ENCODE assay signal across 7 cellular contexts in genomic region chr11:57361420-57361819, GRCh38. TPM values are rescaled to one million over a fixed set of nuclear protein-coding genes. Genes with fewer than 3 reads are reported as not detected.
"Had no signal": no experiment of that assay in that cellular context is flagged by ENCODE, and none has a peak within 500 bp of the region (broad histone marks: within the 10 kb centered on the region; RNA-seq: fewer than 3 reads in every experiment).

No MANE protein-coding gene starts in this region.

RNA-seq across cellular contexts. Expression of gene PRG3, which starts 19.5 kb away (rescaled TPM):
- total RNA-seq: GM23248, GM23338, H1, H4, H7, H9, HFFc6 had no signal
- polyA plus RNA-seq: GM23248, GM23338, H1 had no signal

RNA-seq across cellular contexts. Expression of gene P2RX3, which starts 23.3 kb away (rescaled TPM):
- total RNA-seq: GM23248, H4, H7, HFFc6 had no signal

RNA-seq across cellular contexts. Expression of gene PRG2, which starts 29.0 kb away (rescaled TPM):
- total RNA-seq: GM23338, H1, H4, H7, H9, HFFc6 had no signal
- polyA plus RNA-seq: GM23338 had no signal
